Comparison of ENCODE assay signal across 32 cellular contexts in the genomic region with DNA sequence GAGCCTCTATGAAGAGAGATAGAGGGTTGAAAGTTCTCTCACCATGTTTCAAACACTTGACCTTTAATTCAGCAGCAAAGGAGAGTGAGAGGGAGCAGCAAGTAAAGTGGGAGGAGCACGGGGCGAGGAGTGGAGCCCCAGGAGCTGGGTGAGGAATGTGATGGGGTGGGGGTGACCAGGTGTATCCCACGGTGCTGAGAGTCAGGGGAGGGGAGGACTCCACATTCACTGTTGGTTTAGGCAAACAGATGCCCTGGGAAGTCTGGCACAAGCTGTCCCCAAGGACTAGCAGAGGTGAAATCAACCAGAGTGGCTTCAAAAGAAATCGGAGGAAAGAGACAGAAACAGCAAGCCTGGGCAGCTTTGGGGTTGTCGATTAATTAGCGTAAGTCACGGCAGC.
"Had no signal": no experiment of that assay in that cellular context is flagged by ENCODE, and none has a peak within 500 bp of the region (broad histone marks: within the 10 kb centered on the region; RNA-seq: fewer than 3 reads in every experiment).

No MANE protein-coding gene starts in this region.

- H3K9me3 ChIP-seq: ascending aorta, MG63, SJCRH30 had no signal

- ATAC-seq: activated CD4-positive, alpha-beta T cell treated with anti-CD3 and anti-CD28 coated beads for 36 hours; activated CD4-positive, CD25-positive, alpha-beta regulatory T cell treated with anti-CD3 and anti-CD28 coated beads, Interleukin-2, amount 50 U/mL, for 24 hours; activated CD8-positive, alpha-beta T cell treated with anti-CD3 and anti-CD28 coated beads, Interleukin-2, amount 10 ng/mL, durations not matched to agents 7 days and 5 days; Panc1 had no signal

- H3K4me3 Mint-ChIP-seq: activated CD4-positive, alpha-beta T cell treated with anti-CD3 and anti-CD28 coated beads for 36 hours; activated CD4-positive, alpha-beta T cell treated with anti-CD3 and anti-CD28 coated beads, Interleukin-2, amount 10 ng/mL, durations not matched to agents 7 days and 5 days; activated CD8-positive, alpha-beta T cell treated with anti-CD3 and anti-CD28 coated beads, Interleukin-2, amount 10 ng/mL, durations not matched to agents 7 days and 5 days; activated naive CD4-positive, alpha-beta T cell treated with anti-CD3 and anti-CD28 coated beads, Interleukin-2, amount 50 U/mL, for 24 hours; activated naive CD8-positive, alpha-beta T cell treated with anti-CD3 and anti-CD28 coated beads, Interleukin-2, amount 10 ng/mL, durations not matched to agents 7 days and 5 days; activated T-cell treated with anti-CD3 and anti-CD28 coated beads, Interleukin-2, amount 50 U/mL, for 24 hours; central memory CD8-positive, alpha-beta T cell; T-helper 1 cell treated with Interleukin-12 subunit alpha and Interleukin-12 subunit beta and Interleukin-4 antibody, amounts not matched to agents 30 μg/mL and 1 μg/mL, for 36 hours; T-helper 2 cell treated with Interferon-gamma antibody and Interleukin-4, amounts not matched to agents 5 μg/mL and 100 μg/mL, for 36 hours had no signal

- H3K36me3 ChIP-seq: ascending aorta, cardiac muscle cell, MG63, SJCRH30 had no signal

- H3K27ac ChIP-seq: ascending aorta, cardiac muscle cell, SJCRH30, SK-N-MC had no signal

- H3K4me1 ChIP-seq: SJCRH30 had no signal

- H3K4me1 Mint-ChIP-seq: activated CD4-positive, alpha-beta T cell treated with anti-CD3 and anti-CD28 coated beads for 36 hours; activated CD4-positive, alpha-beta T cell treated with anti-CD3 and anti-CD28 coated beads, Interleukin-2, amount 10 ng/mL, durations not matched to agents 7 days and 5 days; activated naive CD4-positive, alpha-beta T cell treated with anti-CD3 and anti-CD28 coated beads, Interleukin-2, amount 50 U/mL, for 24 hours; central memory CD8-positive, alpha-beta T cell had no signal

- H3K27ac Mint-ChIP-seq: activated CD4-positive, alpha-beta T cell treated with anti-CD3 and anti-CD28 coated beads for 36 hours; activated CD4-positive, alpha-beta T cell treated with anti-CD3 and anti-CD28 coated beads, Interleukin-2, amount 10 ng/mL, durations not matched to agents 7 days and 5 days; activated CD8-positive, alpha-beta T cell treated with anti-CD3 and anti-CD28 coated beads, Interleukin-2, amount 10 ng/mL, durations not matched to agents 7 days and 5 days; activated naive CD4-positive, alpha-beta T cell treated with anti-CD3 and anti-CD28 coated beads, Interleukin-2, amount 50 U/mL, for 24 hours; activated naive CD8-positive, alpha-beta T cell treated with anti-CD3 and anti-CD28 coated beads, Interleukin-2, amount 10 ng/mL, durations not matched to agents 7 days and 5 days; activated T-cell treated with anti-CD3 and anti-CD28 coated beads, Interleukin-2, amount 50 U/mL, for 24 hours; activated T-helper 2 cell treated with anti-CD3 and anti-CD28 coated beads, Interferon-gamma antibody, Interleukin-2, Interleukin-4, amounts not matched to agents 10 μg/mL and 5 μg/mL and 100 μg/mL, durations not matched to agents 14 hours and 24 hours and 36 hours; T-helper 1 cell treated with Interleukin-12 subunit alpha and Interleukin-12 subunit beta and Interleukin-4 antibody, amounts not matched to agents 30 μg/mL and 1 μg/mL, for 36 hours; T-helper 2 cell treated with Interferon-gamma antibody and Interleukin-4, amounts not matched to agents 5 μg/mL and 100 μg/mL, for 36 hours had no signal

- DNase-seq: activated CD4-positive, alpha-beta T cell treated with anti-CD3 and anti-CD28 coated beads for 36 hours; activated CD4-positive, alpha-beta T cell treated with anti-CD3 and anti-CD28 coated beads, Interleukin-2, amount 10 ng/mL, durations not matched to agents 7 days and 5 days; activated CD4-positive, alpha-beta T cell treated with anti-CD3 and anti-CD28 coated beads, Interleukin-2, amount 50 U/mL, for 48 hours; activated CD8-positive, alpha-beta T cell treated with anti-CD3 and anti-CD28 coated beads, Interleukin-2, amount 10 ng/mL, durations not matched to agents 7 days and 5 days; activated gamma-delta T cell; activated naive CD4-positive, alpha-beta T cell treated with Interleukin-2 at 50 U/mL for 16 hours; activated naive CD8-positive, alpha-beta T cell treated with anti-CD3 and anti-CD28 coated beads, Interleukin-2, amount 10 ng/mL, durations not matched to agents 7 days and 5 days; activated T-cell treated with anti-CD3 and anti-CD28 coated beads, Interleukin-2, amount 50 U/mL, for 24 hours; amygdala; Kasumi-1; KBM-7; MG63; NCI-H1048; NCI-H1105 treated with DMSO at 0.1 percent for 48 hours; NCI-H1436; NCI-H1694; NCI-H1930; NCI-H2081 treated with DMSO at 0.1 percent for 48 hours; NCI-H2227 treated with DMSO at 0.1 percent for 48 hours; NCI-H524 treated with DMSO at 0.1 percent for 48 hours; SHP77; SJCRH30 had no signal

- H3K36me3 Mint-ChIP-seq: activated naive CD4-positive, alpha-beta T cell treated with anti-CD3 and anti-CD28 coated beads, Interleukin-2, amount 50 U/mL, for 24 hours; activated naive CD8-positive, alpha-beta T cell treated with anti-CD3 and anti-CD28 coated beads, Interleukin-2, amount 10 ng/mL, durations not matched to agents 7 days and 5 days had no signal

- H3K4me3 ChIP-seq: ascending aorta, cardiac muscle cell, MG63, SJCRH30, SK-N-MC had no signal

- H3K9me3 Mint-ChIP-seq: activated CD4-positive, alpha-beta T cell treated with anti-CD3 and anti-CD28 coated beads, Interleukin-2, amount 10 ng/mL, durations not matched to agents 7 days and 5 days; activated naive CD4-positive, alpha-beta T cell treated with anti-CD3 and anti-CD28 coated beads, Interleukin-2, amount 50 U/mL, for 24 hours; activated naive CD8-positive, alpha-beta T cell treated with anti-CD3 and anti-CD28 coated beads, Interleukin-2, amount 10 ng/mL, durations not matched to agents 7 days and 5 days; activated T-cell treated with anti-CD3 and anti-CD28 coated beads, Interleukin-2, amount 50 U/mL, for 24 hours; activated T-helper 2 cell treated with anti-CD3 and anti-CD28 coated beads, Interferon-gamma antibody, Interleukin-2, Interleukin-4, amounts not matched to agents 10 μg/mL and 5 μg/mL and 100 μg/mL, durations not matched to agents 14 hours and 24 hours and 36 hours; central memory CD8-positive, alpha-beta T cell; T-helper 1 cell treated with Interleukin-12 subunit alpha and Interleukin-12 subunit beta and Interleukin-4 antibody, amounts not matched to agents 30 μg/mL and 1 μg/mL, for 36 hours; T-helper 2 cell treated with Interferon-gamma antibody and Interleukin-4, amounts not matched to agents 5 μg/mL and 100 μg/mL, for 36 hours had no signal

- H3K27me3 ChIP-seq: ascending aorta, cardiac muscle cell, MG63, SJCRH30 had no signal
